Comparison of ENCODE assay signal across 17 cellular contexts in genomic region chr9:134981829-134982228, GRCh38.
DNase-seq lines count a peak whose midpoint lies in the region; TF ChIP-seq lines count a peak whose summit lies in the region.
"Had no signal": no experiment of that assay in that cellular context is flagged by ENCODE, and none has a peak within 500 bp of the region (broad histone marks: within the 10 kb centered on the region; RNA-seq: fewer than 3 reads in every experiment).

No MANE protein-coding gene starts in this region.

- no peak overlapping the region for H3K4ac ChIP-seq in H9 (ENCODE audit: low read depth, low read length)

- no peak overlapping the region for H2BK12ac ChIP-seq in H9 (ENCODE audit: insufficient read length, low read depth, low read length)

- H4K20me1 ChIP-seq in H9 (ENCODE audit: control insufficient read depth, insufficient read depth, insufficient read length) (no peaks in the 10 kb centered on the region), neural progenitor cell (ENCODE audit: low read depth) (no peaks in the 10 kb centered on the region)

- no peak overlapping the region for H3T11ph ChIP-seq in H9 (ENCODE audit: low read length)

- H3K14ac ChIP-seq in H9 (ENCODE audit: insufficient read depth, low read length), result no peak overlapping the region; the same call in 1 of the 2 replicates

- no peak overlapping the region for H3K18ac ChIP-seq in H9 (ENCODE audit: insufficient read length, low read depth, low read length)

- no peak for TF ChIP-seq EP300 in suprapubic skin (IDR thresholded peaks at IDR 0.05)

- H3K4me3 Mint-ChIP-seq in H9 (no peak overlapping the region), neural progenitor cell (no peak overlapping the region), osteocyte (ENCODE audit: unreplicated experiment) (no peak overlapping the region)
- H3K4me3 Mint-ChIP-seq: B cell; CD4-positive, alpha-beta memory T cell had no signal

- peaks cover 0 to 4% (median 3%) of the 10 kb centered on the region in 3 experiments; a peak in 5 of 7 replicates for H3K36me3 Mint-ChIP-seq in H9 (ENCODE audit: insufficient read depth in 1 of 3, low read depth in 3 of 3)
- H3K36me3 Mint-ChIP-seq in neural progenitor cell, result no peaks in the 10 kb centered on the region
- no peaks in the 10 kb centered on the region for H3K36me3 Mint-ChIP-seq in osteocyte (ENCODE audit: unreplicated experiment)
- H3K36me3 Mint-ChIP-seq: CD4-positive, alpha-beta memory T cell had no signal

- no peak overlapping the region for H3K56ac ChIP-seq in H9 (ENCODE audit: insufficient read length, low read depth, low read length)

- H3K4me1 Mint-ChIP-seq in H9, result peaks cover 7 to 13% of the 10 kb centered on the region in 2 experiments
- peaks cover 4% of the 10 kb centered on the region for H3K4me1 Mint-ChIP-seq in neural progenitor cell
- H3K4me1 Mint-ChIP-seq in osteocyte (ENCODE audit: unreplicated experiment), result no peaks in the 10 kb centered on the region
- H3K4me1 Mint-ChIP-seq: B cell; CD4-positive, alpha-beta memory T cell had no signal

- no peak overlapping the region for H2AK5ac ChIP-seq in H9 (ENCODE audit: insufficient read length, low read length)

- no peaks in the 10 kb centered on the region for H3F3A ChIP-seq in neural progenitor cell (ENCODE audit: low read depth)

- H3K4me2 ChIP-seq in H9 (ENCODE audit: insufficient read depth, insufficient read length, low read length) (no peak overlapping the region), neural progenitor cell (no peak overlapping the region)

- no peak overlapping the region for H2BK15ac ChIP-seq in H9 (ENCODE audit: low read depth, low read length)

- no peak overlapping the region for H4K5ac ChIP-seq in H9 (ENCODE audit: insufficient read length, low read depth, low read length)

- no peak overlapping the region for H3K23ac ChIP-seq in H9 (ENCODE audit: insufficient read length, low read depth, low read length)

- WGBS in H9 (ENCODE audit: extremely low coverage, insufficient read length, low lambda C conversion rate), result no CpG with 5 or more reads among the region's 11 CpGs
- 89% methylated on average over 11 of the region's 11 CpGs for WGBS in suprapubic skin

- H3K79me2 ChIP-seq in H9 (ENCODE audit: insufficient read depth, low read length) (no peaks in the 10 kb centered on the region), neural progenitor cell (ENCODE audit: low read depth) (no peaks in the 10 kb centered on the region)

- no peak overlapping the region for H2BK120ac ChIP-seq in H9 (ENCODE audit: low read depth, low read length, poor library complexity, severe bottlenecking)

- no peak overlapping the region for H2AFZ ChIP-seq in H9 (ENCODE audit: low read length)
- no peak overlapping the region for H2AFZ ChIP-seq in neural progenitor cell (replicated peaks)
- H2AFZ ChIP-seq: GM23248 had no signal

- H3K27ac Mint-ChIP-seq in H9, result no peak overlapping the region
- peak overlapping the region; percentile 48 for H3K27ac Mint-ChIP-seq in neural progenitor cell
- H3K27ac Mint-ChIP-seq in osteocyte (ENCODE audit: unreplicated experiment), result no peak overlapping the region
- H3K27ac Mint-ChIP-seq: B cell; CD4-positive, alpha-beta memory T cell had no signal

- TF ChIP-seq CTCF in H9 (conservative IDR thresholded peaks at IDR 0.05) (no peak), neural progenitor cell (IDR thresholded peaks at IDR 0.05) (no peak), suprapubic skin (IDR thresholded peaks at IDR 0.05) (no peak), osteocyte (IDR thresholded peaks at IDR 0.05) (no peak)

- H3K27ac ChIP-seq in H9 (ENCODE audit: insufficient read length, low read depth, low read length) (no peak overlapping the region), neural progenitor cell (no peak overlapping the region), suprapubic skin (no peak overlapping the region)
- H3K27ac ChIP-seq: GM23248 had no signal

- no peak overlapping the region for H2BK5ac ChIP-seq in H9 (ENCODE audit: insufficient read length, low read length)

- no peak overlapping the region for H4K91ac ChIP-seq in H9 (ENCODE audit: insufficient read length, low read depth, low read length)

- H3K27me3 ChIP-seq in H9 (ENCODE audit: insufficient read depth, low read length) (no peaks in the 10 kb centered on the region), neural progenitor cell (no peaks in the 10 kb centered on the region), suprapubic skin (peaks cover 9% of the 10 kb centered on the region)

- H3K9me3 Mint-ChIP-seq in H9 (peaks cover 5 to 16% of the 10 kb centered on the region in 2 experiments), neural progenitor cell (peaks cover 21% of the 10 kb centered on the region), osteocyte (ENCODE audit: unreplicated experiment) (peaks cover 14% of the 10 kb centered on the region)

- no peak overlapping the region for H3K4me3 ChIP-seq in neural progenitor cell
- H3K4me3 ChIP-seq in suprapubic skin, result no peak overlapping the region
- H3K4me3 ChIP-seq: GM23248 had no signal

- no peaks in the 10 kb centered on the region for H3K23me2 ChIP-seq in H9 (ENCODE audit: insufficient read length, low read depth, low read length, poor library complexity, severe bottlenecking)

- H3K4me1 ChIP-seq in H9 (ENCODE audit: insufficient read depth, low read length), result no peaks in the 10 kb centered on the region
- H3K4me1 ChIP-seq in neural progenitor cell, result no peaks in the 10 kb centered on the region
- no peaks in the 10 kb centered on the region for H3K4me1 ChIP-seq in suprapubic skin

- H3K36me3 ChIP-seq in neural progenitor cell (no peaks in the 10 kb centered on the region), suprapubic skin (no peaks in the 10 kb centered on the region)

- no peak overlapping the region for H3K9ac ChIP-seq in H9 (ENCODE audit: extremely low read depth, insufficient read length, low read length)
- no peak overlapping the region for H3K9ac ChIP-seq in neural progenitor cell
- H3K9ac ChIP-seq: GM23248 had no signal

- H3K9me3 ChIP-seq in H9 (ENCODE audit: control insufficient read depth, low read depth, low read length), result no peaks in the 10 kb centered on the region
- no peaks in the 10 kb centered on the region for H3K9me3 ChIP-seq in neural progenitor cell (ENCODE audit: low read depth)
- no peaks in the 10 kb centered on the region for H3K9me3 ChIP-seq in suprapubic skin

- H4K8ac ChIP-seq in H9 (replicated peaks; ENCODE audit: insufficient read length, low read depth, low read length), result peak overlapping the region; percentile 32

- no peak for TF ChIP-seq POLR2A in suprapubic skin (IDR thresholded peaks at IDR 0.05)

- no peak for DNase-seq in H9
- peak; percentile 0 for DNase-seq in effector CD4-positive, alpha-beta T cell
- no peak for DNase-seq in neural progenitor cell (ENCODE audit: low spot score)
- peak; percentile 18 to 24 for DNase-seq in suprapubic skin (ENCODE audit: low spot score in 2 of 2)
- DNase-seq in osteocyte (ENCODE audit: extremely low spot score, unreplicated experiment), result no peak
- no peak for DNase-seq in mucosa of gallbladder (ENCODE audit: low spot score)
- DNase-seq in stimulated activated CD4-positive, alpha-beta T cell treated with anti-CD3 and anti-CD28 coated beads, Interleukin-2, amount 100 ng/mL, for 24 hours, result no peak
- DNase-seq: C1 segment of cervical spinal cord; CD4-positive, alpha-beta memory T cell; COR-L47; DMS153; DMS79 treated with DMSO at 0.1 percent for 48 hours; EL; GM23248; H7; KBM-7 had no signal

- no peaks in the 10 kb centered on the region for H3K79me1 ChIP-seq in H9 (ENCODE audit: insufficient read depth, low read depth, low read length, poor library complexity, severe bottlenecking)

- H2BK20ac ChIP-seq in H9 (ENCODE audit: low read depth, low read length, poor library complexity, severe bottlenecking), result no peak overlapping the region

- H3K27me3 Mint-ChIP-seq in H9 (ENCODE audit: low read depth), result peaks cover 7% of the 10 kb centered on the region
- H3K27me3 Mint-ChIP-seq in neural progenitor cell (ENCODE audit: insufficient read depth, low read depth), result peaks cover 24% of the 10 kb centered on the region
- H3K27me3 Mint-ChIP-seq in osteocyte (ENCODE audit: unreplicated experiment), result peaks cover 7% of the 10 kb centered on the region

Comparison
In these comparisons a context has a peak if more than half of its experiments do, and no peak if none do; other contexts are left out.
1. DNase-seq: peak in effector CD4-positive, alpha-beta T cell (single experiment) and suprapubic skin (2 of 2); none in H9 (single experiment), neural progenitor cell (single experiment), osteocyte (single experiment), mucosa of gallbladder (single experiment) and stimulated activated CD4-positive, alpha-beta T cell treated with anti-CD3 and anti-CD28 coated beads, Interleukin-2, amount 100 ng/mL, for 24 hours (0 of 2).